Comparison of ENCODE assay signal across 8 cellular contexts in genomic region chr17:64216385-64217248, GRCh38. TPM values are rescaled to one million over a fixed set of nuclear protein-coding genes. Genes with fewer than 3 reads are reported as not detected.
DNase-seq lines count a peak whose midpoint lies in the region; ATAC-seq and TF ChIP-seq lines count a peak whose summit lies in the region.

No MANE protein-coding gene starts in this region.

- H3K9ac ChIP-seq in DND-41 (ENCODE audit: low read depth, low read length) (no peak overlapping the region), liver (ENCODE audit: low read depth in 1 of 2, low read length in 2 of 2) (peak overlapping the region in 1 of 2 donors; percentile 74)

- H3K36me3 ChIP-seq in DND-41 (ENCODE audit: insufficient read depth, low read length) (peaks cover 19% of the 10 kb centered on the region; the same call in 1 of the 2 replicates), liver (ENCODE audit: control insufficient read depth in 4 of 4, insufficient read depth in 3 of 4, low read depth in 1 of 4, low read length in 3 of 4) (peaks cover 8 to 10% (median 10%) of the 10 kb centered on the region in 4 donors)

- peaks cover 11% of the 10 kb centered on the region; the same call in 1 of the 2 replicates for H4K20me1 ChIP-seq in DND-41 (ENCODE audit: insufficient read depth, low read length)

- H3K4me1 ChIP-seq in DND-41 (ENCODE audit: insufficient read depth, low read length) (no peaks in the 10 kb centered on the region), liver (ENCODE audit: control insufficient read depth in 4 of 4, insufficient read depth in 4 of 4, low read length in 3 of 4) (peaks cover 0 to 25% (median 17%) of the 10 kb centered on the region in 4 donors)

- H3K4me2 ChIP-seq in DND-41 (ENCODE audit: insufficient read depth, low read length) = no peak overlapping the region

- in situ Hi-C loops in astrocyte of the cerebellum (cut with HindIII; ENCODE audit: low sequenced_read_pairs) = no loop called here

- no peak for DNase-seq in DND-41
- peak; percentile 26 for DNase-seq in astrocyte of the cerebellum (ENCODE audit: low read depth)
- DNase-seq in posterior cingulate gyrus = no peak
- DNase-seq in GDM1 (lab: John Stamatoyannopoulos, UW) = no peak
- DNase-seq in NCI-H187 (lab: John Stamatoyannopoulos, UW) = no peak

- ATAC-seq in DND-41 (ENCODE audit: insufficient read depth, low read depth) = no peak
- ATAC-seq in HG02981 (IDR thresholded peaks at IDR 0.05; ENCODE audit: unreplicated experiment) = peak; percentile 71
- no peak for ATAC-seq in HG02840 (IDR thresholded peaks at IDR 0.05; ENCODE audit: low FRiP score, unreplicated experiment)

- 30% methylated on average over 11 of the region's 11 CpGs for WGBS in liver

- H3K9me3 ChIP-seq in DND-41 (ENCODE audit: insufficient read depth, low read length, severe bottlenecking) = no peaks in the 10 kb centered on the region
- no peaks in the 10 kb centered on the region for H3K9me3 ChIP-seq in liver (ENCODE audit: control insufficient read depth in 4 of 4, low read length in 3 of 4)

- H3K79me2 ChIP-seq in DND-41 (ENCODE audit: insufficient read depth, low read length) = peaks cover 7% of the 10 kb centered on the region; the same call in 1 of the 2 replicates

- intact Hi-C loops in posterior cingulate gyrus (cut with DNase I) = no loop called here

- H3K27me3 ChIP-seq in DND-41 (ENCODE audit: insufficient read depth, low read length, poor library complexity) = no peaks in the 10 kb centered on the region
- no peaks in the 10 kb centered on the region for H3K27me3 ChIP-seq in liver (ENCODE audit: control insufficient read depth in 4 of 4, insufficient read depth in 4 of 4, low read length in 3 of 4)

- peak; percentile 7 for TF ChIP-seq CTCF in DND-41 (IDR thresholded peaks at IDR 0.05; ENCODE audit: borderline replicate concordance, extremely low read depth, low read length, poor library complexity, severe bottlenecking)
- TF ChIP-seq CTCF in astrocyte of the cerebellum (IDR thresholded peaks at IDR 0.05; ENCODE audit: low read depth, low read length, missing control alignments) = no peak
- TF ChIP-seq CTCF in liver (IDR thresholded peaks at IDR 0.05; ENCODE audit: low read depth, low read length, missing input control) = peak; percentile 6

- no peak overlapping the region for H2AFZ ChIP-seq in DND-41 (ENCODE audit: low read depth, low read length)

- peak in 1 of 2 donors; percentile 47 for TF ChIP-seq RAD21 in liver (IDR thresholded peaks at IDR 0.05)

- H3K4me3 ChIP-seq in DND-41 (ENCODE audit: low read depth in 1 of 2, low read length in 2 of 2) = no peak overlapping the region
- no peak overlapping the region for H3K4me3 ChIP-seq in astrocyte of the cerebellum (ENCODE audit: low read depth, low read length)
- no peak overlapping the region for H3K4me3 ChIP-seq in liver (ENCODE audit: low read depth in 1 of 3, low read length in 3 of 3)

- H3K27ac ChIP-seq in DND-41 (ENCODE audit: low read length) (no peak overlapping the region), liver (ENCODE audit: low read depth in 1 of 2, low read length in 2 of 2) (peak overlapping the region; percentile 52 to 72)

TF ChIP-seq in liver, 16 proteins besides CTCF, POLR2A, EP300 and RAD21:
- no peak for TF ChIP-seq TAF1 (conservative IDR thresholded peaks at IDR 0.05)
- TF ChIP-seq REST (IDR thresholded peaks at IDR 0.05) = no peak
- TF ChIP-seq ZBTB33 (IDR thresholded peaks at IDR 0.05) = peak; percentile 20
- peak; percentile 37 to 53 for TF ChIP-seq RXRA (IDR thresholded peaks at IDR 0.05)
- TF ChIP-seq ATF3 (IDR thresholded peaks at IDR 0.05) = no peak
- TF ChIP-seq HNF4G (IDR thresholded peaks at IDR 0.05) = no peak
- no peak for TF ChIP-seq FOXA1 (IDR thresholded peaks at IDR 0.05)
- no peak for TF ChIP-seq EGR1 (IDR thresholded peaks at IDR 0.05; ENCODE audit: low read depth in 2 of 2)
- TF ChIP-seq YY1 (IDR thresholded peaks at IDR 0.05) = peak; percentile 10
- peak; percentile 45 to 50 for TF ChIP-seq HNF4A (conservative IDR thresholded peaks at IDR 0.05)
- no peak for TF ChIP-seq GABPA (IDR thresholded peaks at IDR 0.05 in 1 of 2, conservative IDR thresholded peaks at IDR 0.05 in 1 of 2)
- TF ChIP-seq SP1 (IDR thresholded peaks at IDR 0.05) = peak; percentile 23
- TF ChIP-seq JUND (IDR thresholded peaks at IDR 0.05) = no peak
- TF ChIP-seq FOXA2 (IDR thresholded peaks at IDR 0.05) = no peak
- TF ChIP-seq NR2F2 (IDR thresholded peaks at IDR 0.05) = no peak
- TF ChIP-seq MAX (IDR thresholded peaks at IDR 0.05) = peak; percentile 20
TF ChIP-seq in liver: peak in this region for 6.

RNA-seq across cellular contexts. Expression of gene TEX2, which starts 46.4 kb away (rescaled TPM):
- 10 to 100 TPM; 33.5 to 39.8 TPM for total RNA-seq in liver
- polyA plus RNA-seq in liver = 10 to 100 TPM; 15.9 to 22.9 TPM
